Comparison of ENCODE assay signal across 32 cellular contexts in the genomic region with DNA sequence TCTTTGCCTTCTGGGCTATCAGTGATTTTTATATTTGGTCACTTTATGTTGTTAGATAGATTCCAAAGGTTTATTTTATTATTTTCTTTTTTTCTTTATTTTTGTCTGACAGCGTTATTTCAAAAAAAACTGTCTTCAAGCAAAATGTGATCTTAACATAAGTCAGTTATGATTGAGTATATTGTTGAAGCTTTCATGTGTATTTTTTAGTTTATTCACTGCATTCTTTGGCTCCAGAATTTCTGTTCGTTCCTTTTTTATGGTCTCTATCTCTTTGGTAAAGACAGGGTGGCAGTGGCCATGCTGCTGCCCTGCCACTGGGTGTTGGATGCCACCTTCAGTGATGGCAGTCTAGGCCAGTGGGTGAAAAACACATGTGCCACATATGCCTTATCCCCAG. TPM values are rescaled to one million over a fixed set of nuclear protein-coding genes. Genes with fewer than 3 reads are reported as not detected.
"Had no signal": no experiment of that assay in that cellular context is flagged by ENCODE, and none has a peak within 500 bp of the region (broad histone marks: within the 10 kb centered on the region; RNA-seq: fewer than 3 reads in every experiment).

A gene with protein sequence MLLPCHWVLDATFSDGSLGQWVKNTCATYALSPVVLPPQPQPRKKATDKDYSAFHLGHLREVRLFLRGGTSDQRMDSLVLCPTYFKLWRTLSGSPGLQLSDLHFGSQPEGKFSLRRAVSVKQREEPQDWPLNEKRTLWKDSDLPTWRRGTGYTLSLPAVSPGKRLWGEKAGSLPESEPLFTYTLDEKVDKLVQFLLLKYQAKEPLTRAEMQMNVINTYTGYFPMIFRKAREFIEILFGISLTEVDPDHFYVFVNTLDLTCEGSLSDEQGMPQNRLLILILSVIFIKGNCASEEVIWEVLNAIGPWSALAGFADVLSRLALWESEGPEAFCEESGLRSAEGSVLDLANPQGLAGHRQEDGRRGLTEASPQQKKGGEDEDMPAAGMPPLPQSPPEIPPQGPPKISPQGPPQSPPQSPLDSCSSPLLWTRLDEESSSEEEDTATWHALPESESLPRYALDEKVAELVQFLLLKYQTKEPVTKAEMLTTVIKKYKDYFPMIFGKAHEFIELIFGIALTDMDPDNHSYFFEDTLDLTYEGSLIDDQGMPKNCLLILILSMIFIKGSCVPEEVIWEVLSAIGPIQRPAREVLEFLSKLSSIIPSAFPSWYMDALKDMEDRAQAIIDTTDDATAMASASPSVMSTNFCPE (plus strand): TSS at position 301 of the 400 bp plus-strand sequence. CDS start 0 bp downstream, at position 301.

- H3K36me3 ChIP-seq: neural progenitor cell, neutrophil, right lobe of liver, spleen, thoracic aorta, thyroid gland, tibial nerve, upper lobe of right lung, uterus had no signal

- H3K4me2 ChIP-seq: neural progenitor cell, smooth muscle cell had no signal

- H2AFZ ChIP-seq: neural progenitor cell, parathyroid adenoma had no signal

- H3K27me3 ChIP-seq: neural progenitor cell, neutrophil, right lobe of liver, spleen, thyroid gland, tibial nerve, upper lobe of right lung, uterus had no signal

- H3K4me3 ChIP-seq: neural progenitor cell, psoas muscle, right lobe of liver, skin epidermis, smooth muscle cell, spleen, thoracic aorta, thyroid gland, tibial nerve, upper lobe of right lung, uterus had no signal

- DNase-seq: naive thymus-derived CD4-positive, alpha-beta T cell; natural killer cell; nucleus accumbens; posterior cingulate gyrus; psoas muscle; right cardiac atrium; right lobe of liver; spleen; stimulated activated CD4-positive, alpha-beta T cell treated with anti-CD3 and anti-CD28 coated beads, Interleukin-12 subunit alpha, Interleukin-12 subunit beta, amount 100 ng/mL, for 4 hours; stimulated activated CD4-positive, alpha-beta T cell treated with anti-CD3 and anti-CD28 coated beads, Interleukin-1b, Interleukin-23, amount 100 ng/mL, for 48 hours; stimulated activated CD4-positive, alpha-beta T cell treated with anti-CD3 and anti-CD28 coated beads, Interleukin-4, amount 100 ng/mL, for 1 hour; stimulated activated CD4-positive, alpha-beta T cell treated with anti-CD3 and anti-CD28 coated beads, Interleukin-4, amount 100 ng/mL, for 4 hours; stimulated activated CD8-positive, alpha-beta memory T cell treated with anti-CD3 and anti-CD28 coated beads, Interleukin-4, amount 100 ng/mL, for 48 hours; stimulated activated naive CD4-positive, alpha-beta T cell; stimulated activated naive CD8-positive, alpha-beta T cell treated with anti-CD3 and anti-CD28 coated beads, Interleukin-15, amount 100 ng/mL, for 72 hours; stimulated activated naive CD8-positive, alpha-beta T cell treated with anti-CD3 and anti-CD28 coated beads, Interleukin-15, Interleukin-2, amounts not matched to agents 100 U/mL and 50 U/mL, for 24 hours; thyroid gland; upper lobe of right lung; uterus had no signal

- ATAC-seq: naive thymus-derived CD4-positive, alpha-beta T cell; natural killer cell; psoas muscle; right cardiac atrium; right lobe of liver; stimulated activated memory B cell treated with anti-CD40 and anti-IgM and Interleukin-4, amounts not matched to agents 10 μg/mL and 1 μg/mL and 100 μg/mL, for 72 hours; stimulated activated naive CD8-positive, alpha-beta T cell treated with anti-CD3 and anti-CD28 coated beads, Interleukin-15, amount 100 ng/mL, for 72 hours; stimulated activated naive CD8-positive, alpha-beta T cell treated with anti-CD3 and anti-CD28 coated beads, Interleukin-15, Interleukin-2, amounts not matched to agents 100 U/mL and 50 U/mL, for 24 hours; upper lobe of right lung had no signal

- H3K9ac ChIP-seq: neural progenitor cell, parathyroid adenoma had no signal

- H3K4me1 ChIP-seq: neural progenitor cell, parathyroid adenoma, psoas muscle, right lobe of liver, spleen, thyroid gland, tibial nerve, upper lobe of right lung, uterus had no signal

- H3K9me3 ChIP-seq: neutrophil, psoas muscle, right lobe of liver, thoracic aorta, thyroid gland, upper lobe of right lung had no signal

- H3K27ac ChIP-seq: neural progenitor cell, neutrophil, parathyroid adenoma, psoas muscle, right lobe of liver, skin epidermis, spleen, thoracic aorta, thyroid gland, tibial nerve, upper lobe of right lung, uterus had no signal

RNA-seq across cellular contexts. Expression of the gene that starts here (rescaled TPM):
- total RNA-seq: naive thymus-derived CD4-positive, alpha-beta T cell; natural killer cell; omental fat pad; osteocyte; progenitor cell of endocrine pancreas; psoas muscle; renal cortical epithelial cell; right cardiac atrium; right lobe of liver; smooth muscle cell; tibial nerve; upper lobe of right lung; urinary bladder had no signal
- polyA plus RNA-seq: naive thymus-derived CD4-positive, alpha-beta T cell; psoas muscle; right cardiac atrium; smooth muscle cell; urinary bladder had no signal
